In the genomic region with DNA sequence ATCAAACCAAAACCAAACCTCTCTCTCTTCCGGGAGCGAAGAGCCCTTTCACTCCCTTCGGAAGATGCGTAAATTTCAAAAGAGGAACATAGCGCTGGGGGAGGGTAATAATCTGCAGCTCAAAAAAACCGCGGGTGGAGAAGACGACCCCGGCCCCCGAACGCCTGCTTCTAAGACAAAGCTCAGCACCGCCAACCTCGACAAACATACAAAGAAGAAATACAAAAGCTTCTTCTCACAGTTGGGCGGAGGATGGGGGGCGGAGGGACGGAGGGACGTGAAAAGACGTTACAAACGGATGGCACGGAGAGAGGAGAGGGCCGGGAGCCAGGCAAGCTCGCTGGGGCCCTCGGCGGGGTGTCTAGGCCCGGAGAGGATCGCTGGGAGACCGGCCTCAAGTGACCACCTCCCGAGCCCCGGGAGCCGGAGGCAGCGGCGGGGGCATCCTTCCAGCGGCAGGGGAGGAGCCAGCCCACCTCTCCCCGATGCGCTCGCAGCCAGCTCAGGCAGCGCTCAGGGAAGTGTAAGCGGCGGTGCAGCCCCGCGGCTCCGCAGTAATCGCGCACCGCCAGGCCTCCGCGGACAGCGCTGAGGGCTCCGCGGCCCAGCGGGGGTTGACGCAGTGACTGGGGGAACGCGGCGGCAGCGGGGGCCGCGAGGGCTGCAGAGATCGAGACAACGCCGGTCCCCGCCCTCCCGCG, we compare ENCODE assay signal across 8 cellular contexts. TPM values are rescaled to one million over a fixed set of nuclear protein-coding genes. Genes with fewer than 3 reads are reported as not detected.
A peak's percentile ranks its signal among the peaks of the same experiment; 100 is the strongest.
DNase-seq lines count a peak whose midpoint lies in the region; ATAC-seq and TF ChIP-seq lines count a peak whose summit lies in the region.

No MANE protein-coding gene starts in this region.

- H3K27ac ChIP-seq in DND-41 (ENCODE audit: low read length), result peak overlapping the region; percentile 70
- H3K27ac ChIP-seq in HUES64 (ENCODE audit: low read depth, low read length), result peak overlapping the region; percentile 93

- ATAC-seq in DND-41 (ENCODE audit: insufficient read depth, low read depth) (peak; percentile 56), GM21526 (IDR thresholded peaks at IDR 0.05; ENCODE audit: low FRiP score, unreplicated experiment) (peak; percentile 27)

- H3K4me1 ChIP-seq in DND-41 (ENCODE audit: insufficient read depth, low read length) (peaks cover 34% of the 10 kb centered on the region), HUES64 (ENCODE audit: insufficient read depth, low read length) (peaks cover 20% of the 10 kb centered on the region)

- H3K36me3 ChIP-seq in DND-41 (ENCODE audit: insufficient read depth, low read length) (no peaks in the 10 kb centered on the region; the same call in 1 of the 2 replicates), HUES64 (ENCODE audit: insufficient read depth, low read length) (no peaks in the 10 kb centered on the region)

- peak overlapping the region; percentile 83 to 85 for H3K4me3 ChIP-seq in DND-41 (ENCODE audit: low read depth in 1 of 2, low read length in 2 of 2)
- H3K4me3 ChIP-seq in HUES64 (ENCODE audit: low read length), result peak overlapping the region; percentile 98

- H3K9ac ChIP-seq in DND-41 (ENCODE audit: low read depth, low read length), result peak overlapping the region; percentile 79
- peak overlapping the region; percentile 93 for H3K9ac ChIP-seq in HUES64 (ENCODE audit: low read depth, low read length)

- no peak for TF ChIP-seq CTCF in DND-41 (IDR thresholded peaks at IDR 0.05; ENCODE audit: borderline replicate concordance, extremely low read depth, low read length, poor library complexity, severe bottlenecking)

- H3K9me3 ChIP-seq in DND-41 (ENCODE audit: insufficient read depth, low read length, severe bottlenecking), result no peaks in the 10 kb centered on the region
- no peaks in the 10 kb centered on the region for H3K9me3 ChIP-seq in HUES64 (ENCODE audit: insufficient read depth, low read depth, low read length)

- peak; percentile 54 for DNase-seq in DND-41
- peak; percentile 69 for DNase-seq in SKM-1 (lab: John Stamatoyannopoulos, UW; ENCODE audit: unreplicated experiment)
- peak in 37 of 58 donors; percentile 12 to 63 (median 41) for DNase-seq in anterior cingulate cortex (lab: John Stamatoyannopoulos, UW)
- peak; percentile 4 to 50 for DNase-seq in hippocampal formation (lab: John Stamatoyannopoulos, UW)
- DNase-seq in retina, result peak; percentile 83
- DNase-seq in NK-92 treated with Interleukin-12 subunit alpha and Interleukin-12 subunit beta, amount 100 ng/mL, for 24 hours (lab: John Stamatoyannopoulos, UW), result no peak

- peaks cover 37% of the 10 kb centered on the region for H4K20me1 ChIP-seq in DND-41 (ENCODE audit: insufficient read depth, low read length)

- H3K27me3 ChIP-seq in DND-41 (ENCODE audit: insufficient read depth, low read length, poor library complexity) (no peaks in the 10 kb centered on the region), HUES64 (ENCODE audit: insufficient read depth, low read length) (no peaks in the 10 kb centered on the region)

- peak overlapping the region; percentile 78 for H2AFZ ChIP-seq in DND-41 (ENCODE audit: low read depth, low read length)

- H3K4me2 ChIP-seq in DND-41 (ENCODE audit: insufficient read depth, low read length), result peak overlapping the region; percentile 87

- peaks cover 54% of the 10 kb centered on the region for H3K79me2 ChIP-seq in DND-41 (ENCODE audit: insufficient read depth, low read length)

- WGBS in HUES64, result under 1% methylated on average over 62 of the region's 64 CpGs

RNA-seq across cellular contexts. Expression of a gene that starts 0.8 kb away (rescaled TPM):
- polyA plus RNA-seq in HUES64 (2013, experiment 1 of 2), result 45.8 TPM
- polyA plus RNA-seq in HUES64 (2013, experiment 2 of 2), result 51.1 TPM
